ENCODE assay signal across 13 cellular contexts in the genomic region with DNA sequence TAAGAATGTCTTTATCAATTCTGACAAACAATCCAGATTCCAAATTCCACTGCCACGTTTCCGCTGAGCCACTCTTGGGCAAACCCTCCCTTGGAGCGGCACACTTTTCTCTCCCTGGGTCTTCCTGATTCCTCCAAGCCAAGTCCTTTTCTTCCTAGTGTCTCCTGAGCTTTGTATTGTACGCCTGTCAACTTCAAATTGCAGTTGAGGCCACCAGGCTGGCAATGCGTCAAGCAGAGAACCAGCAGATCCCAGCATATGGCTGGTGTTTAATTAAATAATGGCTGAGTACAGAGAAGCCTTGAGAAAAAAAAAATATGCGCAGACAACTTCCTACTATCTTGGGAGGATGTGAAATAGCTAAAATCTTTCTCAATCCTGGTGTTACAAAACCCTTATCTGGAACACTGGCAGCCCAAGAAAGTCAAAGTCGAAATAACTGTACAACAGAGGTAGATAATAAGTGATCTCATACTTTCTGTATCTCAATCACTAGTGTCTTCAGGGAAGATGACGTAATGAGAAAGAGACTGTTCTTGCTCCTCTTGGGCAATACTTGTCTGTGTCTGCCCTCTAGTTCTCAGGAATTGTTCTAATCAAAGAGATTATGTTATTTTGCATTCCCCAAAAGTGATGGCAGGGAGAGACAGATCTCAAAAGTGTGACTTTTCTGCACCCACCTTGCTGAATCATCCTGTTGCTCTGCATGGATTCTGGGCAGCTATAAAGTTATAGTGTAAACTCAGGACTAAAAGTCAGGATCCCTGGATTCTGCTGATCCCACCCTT. TPM values are rescaled to one million over a fixed set of nuclear protein-coding genes. Genes with fewer than 3 reads are reported as not detected.
DNase-seq lines count a peak whose midpoint lies in the region; ATAC-seq, FAIRE-seq and TF ChIP-seq lines count a peak whose summit lies in the region.
"Had no signal": no experiment of that assay in that cellular context is flagged by ENCODE, and none has a peak within 500 bp of the region (broad histone marks: within the 10 kb centered on the region; RNA-seq: fewer than 3 reads in every experiment).

No MANE protein-coding gene starts in this region.

- 88% methylated on average over 8 of the region's 8 CpGs; no CpG with 5 or more reads in 1 of the 2 experiments for WGBS in H1 (ENCODE audit: extremely low coverage in 1 of 2, insufficient coverage in 1 of 2, insufficient read length in 1 of 2, insufficient replicate concordance in 2 of 2, low coverage in 1 of 2, low lambda C conversion rate in 2 of 2, missing lambda C conversion rate in 1 of 2), 2 experiments

- H4K91ac ChIP-seq in H1 (replicated peaks; ENCODE audit: insufficient read length, low read length), result no peak overlapping the region

- H4K8ac ChIP-seq in H1 (ENCODE audit: extremely low read depth, insufficient read depth, low read length), result no peak overlapping the region

- no peak overlapping the region for H2BK15ac ChIP-seq in H1 (ENCODE audit: low read length)

- no peak overlapping the region for H2BK5ac ChIP-seq in H1 (ENCODE audit: low read depth, low read length)

- no peak overlapping the region for H4K5ac ChIP-seq in H1 (ENCODE audit: insufficient read length, low read depth, low read length)

- no peak overlapping the region for H2BK120ac ChIP-seq in H1 (replicated peaks; ENCODE audit: low read depth, low read length)

- H3K18ac ChIP-seq in H1 (ENCODE audit: extremely low read depth, low read length), result no peak overlapping the region

- H3K56ac ChIP-seq in H1 (replicated peaks; ENCODE audit: insufficient read length, low read depth, low read length), result no peak overlapping the region

- CTCF ChIA-PET in H1 (lab: Charles Lee; ENCODE audit: partially characterized antibody), result interaction anchor here (1.0 kb wide), 2 partner anchors 255 to 309 kb away, joined by 3 to 5 read pairs; a partner anchor contains a TSS

- no peak for TF ChIP-seq EP300 in H1 (IDR thresholded peaks at IDR 0.05; ENCODE audit: borderline replicate concordance in 1 of 2, low read depth in 2 of 2, low read length in 2 of 2)

- H3K27me3 ChIP-seq in H1 (replicated peaks in 1 of 4; ENCODE audit: control insufficient read depth in 3 of 4, extremely low read depth in 1 of 4, insufficient read depth in 3 of 4, low read length in 3 of 4), result no peaks in the 10 kb centered on the region
- H3K27me3 ChIP-seq in muscle layer of duodenum (ENCODE audit: low read depth, low read length), result no peaks in the 10 kb centered on the region

- H2AFZ ChIP-seq in H1 (ENCODE audit: low read length), result 0 out of 2 replicates have a peak overlapping the region, but pooled peaks have one; percentile 9

- H3K79me1 ChIP-seq in H1 (ENCODE audit: low read depth, low read length), result no peaks in the 10 kb centered on the region

- H3K4me2 ChIP-seq in H1 (ENCODE audit: insufficient read depth in 1 of 2, low read depth in 2 of 2, low read length in 2 of 2), result no peak overlapping the region

- H2BK20ac ChIP-seq in H1 (ENCODE audit: low read length), result no peak overlapping the region

- H3K4ac ChIP-seq in H1 (replicated peaks; ENCODE audit: insufficient read length, low read depth, low read length), result no peak overlapping the region

- H3K4me1 ChIP-seq in H1 (replicated peaks in 1 of 4; ENCODE audit: control insufficient read depth in 3 of 4, insufficient read depth in 4 of 4, low read length in 3 of 4) (peaks cover 0 to 8% (median 1%) of the 10 kb centered on the region in 4 experiments; a peak in 3 of 7 replicates), muscle layer of duodenum (ENCODE audit: control insufficient read depth in 1 of 2, insufficient read depth in 2 of 2, low read length in 2 of 2) (no peaks in the 10 kb centered on the region)

- DNase-seq in NCI-H2227 treated with DMSO at 0.1 percent for 48 hours (lab: John Stamatoyannopoulos, UW), result peak; percentile 22
- DNase-seq in H1 (ENCODE audit: low read depth in 1 of 2, low spot score in 2 of 2), result no peak
- no peak for DNase-seq in NCI-H774 (lab: John Stamatoyannopoulos, UW)
- no peak for DNase-seq in activated effector memory CD4-positive, alpha-beta T cell treated with anti-CD3 and anti-CD28 coated beads, Interleukin-2, amount 50 U/mL, for 16 hours
- no peak for DNase-seq in DMS53 (lab: John Stamatoyannopoulos, UW)
- DNase-seq: NCI-H1417; stimulated activated CD4-positive, alpha-beta T cell treated with anti-CD3 and anti-CD28 coated beads, Interleukin-4, amount 100 ng/mL, for 4 hours had no signal

- H3K14ac ChIP-seq in H1 (ENCODE audit: insufficient read length), result no peak overlapping the region

- TF ChIP-seq POLR2A in H1 (IDR thresholded peaks at IDR 0.05; ENCODE audit: control extremely low read depth in 1 of 2, low read depth in 2 of 2, low read length in 2 of 2), result no peak

- H3K23me2 ChIP-seq in H1 (ENCODE audit: low read depth, low read length), result no peaks in the 10 kb centered on the region

- H3K36me3 ChIP-seq in H1 (ENCODE audit: control insufficient read depth in 2 of 4, insufficient read depth in 4 of 4, low read length in 3 of 4), result no peaks in the 10 kb centered on the region
- H3K36me3 ChIP-seq in muscle layer of duodenum (ENCODE audit: control insufficient read depth in 1 of 2, insufficient read depth in 2 of 2, low read length in 2 of 2), result no peaks in the 10 kb centered on the region

- no peak for FAIRE-seq in H1 (lab: Jason Lieb, UNC)
- FAIRE-seq: islet of Langerhans, TTC549 had no signal

- H3K79me2 ChIP-seq in H1 (ENCODE audit: control insufficient read depth in 1 of 2, insufficient read depth in 2 of 2, low read length in 2 of 2), result no peaks in the 10 kb centered on the region

- POLR2A ChIA-PET in H1 (lab: Charles Lee; ENCODE audit: partially characterized antibody), result no interaction called here

- TF ChIP-seq CTCF in C4-2B (conservative IDR thresholded peaks at IDR 0.05) (no peak), H1 (IDR thresholded peaks at IDR 0.05; ENCODE audit: control extremely low read depth in 1 of 3, insufficient read depth in 1 of 3, low read depth in 1 of 3, low read length in 3 of 3) (no peak)

- H3K4me3 ChIP-seq in H1 (ENCODE audit: extremely low read depth in 1 of 4, insufficient read depth in 2 of 4, low read depth in 3 of 4, low read length in 4 of 4), result no peak overlapping the region
- H3K4me3 ChIP-seq in muscle layer of duodenum (ENCODE audit: low read depth in 1 of 2, low read length in 2 of 2), result no peak overlapping the region

- H3K9ac ChIP-seq in H1 (replicated peaks in 1 of 4; ENCODE audit: extremely low read depth in 1 of 4, low read depth in 3 of 4, low read length in 3 of 4), result no peak overlapping the region

- ATAC-seq in GM19351 (IDR thresholded peaks at IDR 0.05; ENCODE audit: unreplicated experiment), result no peak

- no peak overlapping the region for H2AK5ac ChIP-seq in H1 (ENCODE audit: low read depth, low read length)

- TF ChIP-seq RAD21 in H1 (IDR thresholded peaks at IDR 0.05 in 1 of 2, conservative IDR thresholded peaks at IDR 0.05 in 1 of 2; ENCODE audit: low read depth in 2 of 2, low read length in 2 of 2), result no peak

- no peaks in the 10 kb centered on the region for H4K20me1 ChIP-seq in H1 (replicated peaks in 1 of 2; ENCODE audit: control insufficient read depth in 1 of 2, insufficient read depth in 2 of 2, low read length in 2 of 2)

- no peak overlapping the region for H2BK12ac ChIP-seq in H1 (ENCODE audit: low read depth, low read length)

- H3K27ac ChIP-seq in C4-2B (0 out of 2 replicates have a peak overlapping the region, but pooled peaks have one; percentile 21), H1 (ENCODE audit: low read depth, low read length) (no peak overlapping the region), muscle layer of duodenum (ENCODE audit: low read length) (peak overlapping the region; percentile 11)

- no peak overlapping the region for H3K23ac ChIP-seq in H1 (ENCODE audit: insufficient read length)

- H3K9me3 ChIP-seq in H1 (ENCODE audit: insufficient read depth in 2 of 2, low read depth in 1 of 2, low read length in 1 of 2), result no peaks in the 10 kb centered on the region
- H3K9me3 ChIP-seq in muscle layer of duodenum (ENCODE audit: control insufficient read depth in 1 of 2, low read length in 2 of 2), result no peaks in the 10 kb centered on the region

TF ChIP-seq in H1, 55 proteins besides CTCF, POLR2A, EP300 and RAD21 (continues in another document):
- no peak for TF ChIP-seq SP4 (IDR thresholded peaks at IDR 0.05; ENCODE audit: low read length)
- TF ChIP-seq TEAD4 (IDR thresholded peaks at IDR 0.05; ENCODE audit: low read depth, low read length), result no peak
- TF ChIP-seq TBP (IDR thresholded peaks at IDR 0.05; ENCODE audit: low read depth, low read length), result no peak
- no peak for TF ChIP-seq KDM1A (IDR thresholded peaks at IDR 0.05; ENCODE audit: borderline replicate concordance, low read length)
- no peak for TF ChIP-seq SAP30 (IDR thresholded peaks at IDR 0.05; ENCODE audit: insufficient read depth, insufficient replicate concordance, low read length)
- TF ChIP-seq SP2 (IDR thresholded peaks at IDR 0.05; ENCODE audit: low read length), result no peak
- no peak for TF ChIP-seq HDAC2 (IDR thresholded peaks at IDR 0.05; ENCODE audit: borderline replicate concordance in 1 of 2, low read depth in 2 of 2, low read length in 2 of 2)
- TF ChIP-seq TAF7 (optimal IDR thresholded peaks at IDR 0.05; ENCODE audit: borderline replicate concordance, low read depth, low read length), result no peak
- no peak for TF ChIP-seq CREB1 (IDR thresholded peaks at IDR 0.05)
- TF ChIP-seq POU5F1 (IDR thresholded peaks at IDR 0.05; ENCODE audit: low read depth, low read length), result no peak
- TF ChIP-seq, protein P1, sequence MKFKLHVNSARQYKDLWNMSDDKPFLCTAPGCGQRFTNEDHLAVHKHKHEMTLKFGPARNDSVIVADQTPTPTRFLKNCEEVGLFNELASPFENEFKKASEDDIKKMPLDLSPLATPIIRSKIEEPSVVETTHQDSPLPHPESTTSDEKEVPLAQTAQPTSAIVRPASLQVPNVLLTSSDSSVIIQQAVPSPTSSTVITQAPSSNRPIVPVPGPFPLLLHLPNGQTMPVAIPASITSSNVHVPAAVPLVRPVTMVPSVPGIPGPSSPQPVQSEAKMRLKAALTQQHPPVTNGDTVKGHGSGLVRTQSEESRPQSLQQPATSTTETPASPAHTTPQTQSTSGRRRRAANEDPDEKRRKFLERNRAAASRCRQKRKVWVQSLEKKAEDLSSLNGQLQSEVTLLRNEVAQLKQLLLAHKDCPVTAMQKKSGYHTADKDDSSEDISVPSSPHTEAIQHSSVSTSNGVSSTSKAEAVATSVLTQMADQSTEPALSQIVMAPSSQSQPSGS (IDR thresholded peaks at IDR 0.05; ENCODE audit: low read length), result no peak

RNA-seq across cellular contexts. Expression of a gene that starts 15.0 kb away (rescaled TPM):
- not detected in 2 replicates for total RNA-seq in H1 (2021; fragmentation: NEBNext Ultra II Directional; extraction: Animal tissue kit (Norgen Biotek cat#: 25700))
- not detected in 2 replicates for polyA plus RNA-seq in H1 (2011; rRNA removed)
- polyA plus RNA-seq in H1 (2011; cell fraction: cytosol; rRNA removed), result not detected
- not detected for polyA plus RNA-seq in H1 (2011; cell fraction: nucleus; rRNA removed)
- not detected in 4 replicates for polyA plus RNA-seq in H1 (2012, experiment 1 of 2)
- polyA plus RNA-seq in H1 (2012, experiment 2 of 2), result not detected
- not detected for polyA plus RNA-seq in H1 (2013, experiment 1 of 2)
- polyA plus RNA-seq in H1 (2013, experiment 2 of 2), result not detected
- polyA minus RNA-seq in H1 (2011; rRNA and poly(A)+ RNA removed), result not detected in 2 replicates
- not detected for polyA minus RNA-seq in H1 (2011; cell fraction: cytosol; rRNA and poly(A)+ RNA removed)
- polyA minus RNA-seq in H1 (2011; cell fraction: nucleus; rRNA and poly(A)+ RNA removed), result not detected
- polyA plus RNA-seq: adipose tissue had no signal
